In the genomic region with DNA sequence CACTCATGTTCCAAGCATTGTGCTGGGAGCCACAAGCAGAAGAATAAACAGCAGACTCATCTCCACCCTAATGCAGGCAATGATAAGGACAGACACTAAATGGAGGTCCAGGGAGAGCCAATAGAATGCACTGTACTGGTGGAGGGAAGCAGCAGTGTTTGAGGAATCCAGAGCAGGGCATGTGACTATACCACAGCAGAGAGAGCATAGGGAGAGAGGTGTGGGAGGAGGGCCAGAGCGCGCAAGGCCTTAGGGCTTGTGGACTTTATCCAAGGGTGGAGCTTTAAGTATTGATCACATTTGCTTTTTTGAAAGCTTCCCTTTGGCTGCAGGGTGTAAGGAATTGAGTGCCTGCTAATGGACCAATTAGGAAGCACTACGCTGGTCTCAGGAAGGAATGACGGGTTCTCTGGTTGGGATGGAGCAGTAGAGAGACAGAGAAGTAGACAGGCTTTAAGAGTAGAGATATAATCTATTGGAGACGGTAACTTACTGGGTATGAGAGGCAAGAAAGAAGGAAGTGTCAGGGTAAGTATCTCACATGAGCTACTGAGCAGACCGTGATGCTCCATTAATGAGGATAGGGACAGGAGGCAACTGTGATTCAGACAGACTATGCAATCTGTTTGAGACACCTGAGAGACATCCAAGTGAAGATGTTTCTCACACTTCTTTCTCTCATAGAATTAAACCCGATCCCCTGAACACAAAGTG, we compare ENCODE assay signal across 22 cellular contexts.
DNase-seq lines count a peak whose midpoint lies in the region; ATAC-seq, FAIRE-seq and TF ChIP-seq lines count a peak whose summit lies in the region.
"Had no signal": no experiment of that assay in that cellular context is flagged by ENCODE, and none has a peak within 500 bp of the region (broad histone marks: within the 10 kb centered on the region; RNA-seq: fewer than 3 reads in every experiment).

No MANE protein-coding gene starts in this region.

- H3K27me3 Mint-ChIP-seq in astrocyte (ENCODE audit: low read depth, unreplicated experiment) = no peaks in the 10 kb centered on the region

- DNase-seq in KBM-7 = peak; percentile 44
- DNase-seq in astrocyte (ENCODE audit: low read depth) = no peak
- peak; percentile 60 to 65 for DNase-seq in left colon
- peak; percentile 95 for DNase-seq in small intestine
- no peak for DNase-seq in BE2C
- DNase-seq in GM03348 (ENCODE audit: low spot score) = no peak
- DNase-seq in EL = no peak
- no peak for DNase-seq in ecto neural progenitor cell (ENCODE audit: low spot score)
- DNase-seq: activated CD4-positive, alpha-beta T cell treated with anti-CD3 and anti-CD28 coated beads, Interleukin-2, amount 50 U/mL, for 4 hours; activated naive CD4-positive, alpha-beta T cell treated with anti-CD3 and anti-CD28 coated beads, Interleukin-2, amount 10 ng/mL, durations not matched to agents 7 days and 5 days; activated T-cell treated with anti-CD3 and anti-CD28 coated beads, Interleukin-2, amount 50 U/mL, for 1 hour; COR-L47; foreskin fibroblast; Kasumi-1; left lung; naive B cell; NCI-H1092 treated with DMSO at 0.1 percent for 48 hours; NCI-H2171; NCI-H774; stimulated activated CD4-positive, alpha-beta T cell treated with anti-CD3 and anti-CD28 coated beads, Interleukin-4, amount 100 ng/mL, for 1 hour had no signal

- in situ Hi-C loops in KBM-7 (cut with MboI; ENCODE audit: low pct_unique_long_range_greater_than_20kb, low sequenced_read_pairs) = no loop called here

- H3K9me3 ChIP-seq in astrocyte (ENCODE audit: insufficient read depth, low read depth, low read length) = no peaks in the 10 kb centered on the region
- no peaks in the 10 kb centered on the region for H3K9me3 ChIP-seq in small intestine (ENCODE audit: control insufficient read depth, low read depth)
- H3K9me3 ChIP-seq in BE2C = no peaks in the 10 kb centered on the region
- H3K9me3 ChIP-seq: left lung had no signal

- H3K4me1 ChIP-seq in astrocyte (ENCODE audit: insufficient read depth, low read length) (no peaks in the 10 kb centered on the region), small intestine (ENCODE audit: control insufficient read depth in 2 of 2, insufficient read depth in 1 of 2, low read depth in 1 of 2, low read length in 1 of 2) (peaks cover 3 to 5% of the 10 kb centered on the region in 2 donors), BE2C (no peaks in the 10 kb centered on the region)
- H3K4me1 ChIP-seq: left lung had no signal

- no peak for TF ChIP-seq CTCF in astrocyte (IDR thresholded peaks at IDR 0.05; ENCODE audit: insufficient read depth, low read depth, low read length)
- TF ChIP-seq CTCF in BE2C (IDR thresholded peaks at IDR 0.05; ENCODE audit: low read depth, low read length) = no peak

- peaks cover 2% of the 10 kb centered on the region for H3K9me3 Mint-ChIP-seq in astrocyte (ENCODE audit: unreplicated experiment)
- H3K9me3 Mint-ChIP-seq: activated naive CD4-positive, alpha-beta T cell treated with anti-CD3 and anti-CD28 coated beads, Interleukin-2, amount 10 ng/mL, durations not matched to agents 7 days and 5 days; naive B cell had no signal

- H3K27me3 ChIP-seq in astrocyte (ENCODE audit: insufficient read depth, low read length) = no peaks in the 10 kb centered on the region
- H3K27me3 ChIP-seq in small intestine (ENCODE audit: control insufficient read depth in 2 of 2, insufficient read depth in 2 of 2, low read length in 2 of 2) = no peaks in the 10 kb centered on the region
- no peaks in the 10 kb centered on the region for H3K27me3 ChIP-seq in BE2C
- H3K27me3 ChIP-seq: left lung had no signal

- WGBS in small intestine, 3 donors = 20 to 69% (median 52%) methylated on average over 7 of the region's 7 CpGs

- intact Hi-C loops in left colon (cut with DNase I, micrococcal nuclease) = no loop called here

- no peaks in the 10 kb centered on the region for H3K36me3 Mint-ChIP-seq in astrocyte (ENCODE audit: low read depth, unreplicated experiment)
- H3K36me3 Mint-ChIP-seq: activated naive CD4-positive, alpha-beta T cell treated with anti-CD3 and anti-CD28 coated beads, Interleukin-2, amount 10 ng/mL, durations not matched to agents 7 days and 5 days; naive B cell had no signal

- no peaks in the 10 kb centered on the region for H3K79me2 ChIP-seq in astrocyte (ENCODE audit: insufficient read depth, low read length)

- peak; percentile 92 for ATAC-seq in left colon
- ATAC-seq: left lung had no signal

- no peak overlapping the region for H3K9ac ChIP-seq in astrocyte (ENCODE audit: low read length)

- no peak overlapping the region for H2AFZ ChIP-seq in astrocyte (ENCODE audit: low read depth, low read length)

- H3K4me2 ChIP-seq in astrocyte (ENCODE audit: low read length) = no peak overlapping the region

- FAIRE-seq in astrocyte (lab: Jason Lieb, UNC) (peak; percentile 29), small intestine (lab: Jason Lieb, UNC) (no peak)
- FAIRE-seq: colon, TTC549 had no signal

- peaks cover 19% of the 10 kb centered on the region for H3K4me1 Mint-ChIP-seq in astrocyte (ENCODE audit: low read depth, unreplicated experiment)
- H3K4me1 Mint-ChIP-seq: activated naive CD4-positive, alpha-beta T cell treated with anti-CD3 and anti-CD28 coated beads, Interleukin-2, amount 10 ng/mL, durations not matched to agents 7 days and 5 days; naive B cell had no signal

- H3K36me3 ChIP-seq in astrocyte (ENCODE audit: insufficient read depth, low read length) (no peaks in the 10 kb centered on the region), small intestine (ENCODE audit: control insufficient read depth in 2 of 2, insufficient read depth in 2 of 2, low read length in 2 of 2) (peaks cover 0 to 2% of the 10 kb centered on the region in 2 donors), BE2C (no peaks in the 10 kb centered on the region)
- H3K36me3 ChIP-seq: left lung had no signal

- H3K27ac Mint-ChIP-seq in astrocyte (ENCODE audit: unreplicated experiment) = no peak overlapping the region
- H3K27ac Mint-ChIP-seq: activated naive CD4-positive, alpha-beta T cell treated with anti-CD3 and anti-CD28 coated beads, Interleukin-2, amount 10 ng/mL, durations not matched to agents 7 days and 5 days had no signal

- no peak overlapping the region for H3K4me3 ChIP-seq in astrocyte (ENCODE audit: insufficient read depth, low read depth, low read length)
- H3K4me3 ChIP-seq in small intestine (ENCODE audit: low read depth in 1 of 2, low read length in 2 of 2) = no peak overlapping the region
- no peak overlapping the region for H3K4me3 ChIP-seq in BE2C (ENCODE audit: low read depth, low read length)
- H3K4me3 ChIP-seq: left lung had no signal

- H4K20me1 ChIP-seq in astrocyte (ENCODE audit: insufficient read depth, low read length) = no peaks in the 10 kb centered on the region

- H3K4me3 Mint-ChIP-seq in astrocyte (ENCODE audit: unreplicated experiment) = no peak overlapping the region
- H3K4me3 Mint-ChIP-seq: activated naive CD4-positive, alpha-beta T cell treated with anti-CD3 and anti-CD28 coated beads, Interleukin-2, amount 10 ng/mL, durations not matched to agents 7 days and 5 days; naive B cell had no signal

- no peak overlapping the region for H3K27ac ChIP-seq in astrocyte (ENCODE audit: low read depth, low read length)
- peak overlapping the region; percentile 65 to 95 for H3K27ac ChIP-seq in small intestine (ENCODE audit: low read depth in 1 of 2, low read length in 1 of 2)
- H3K27ac ChIP-seq: left lung had no signal

Comparison
In these comparisons a context has a peak if more than half of its experiments do, and no peak if none do; other contexts are left out.
1. DNase-seq: peak in KBM-7 (single experiment), left colon (2 of 2) and small intestine (single experiment); none in astrocyte (single experiment), BE2C (single experiment), GM03348 (single experiment), EL (single experiment) and ecto neural progenitor cell (single experiment).